Comparison of ENCODE assay signal across 20 cellular contexts in genomic region chr20:61846741-61847419, GRCh38.
DNase-seq lines count a peak whose midpoint lies in the region; ATAC-seq, FAIRE-seq and TF ChIP-seq lines count a peak whose summit lies in the region.
"Had no signal": no experiment of that assay in that cellular context is flagged by ENCODE, and none has a peak within 500 bp of the region (broad histone marks: within the 10 kb centered on the region; RNA-seq: fewer than 3 reads in every experiment).

No MANE protein-coding gene starts in this region.

- TF ChIP-seq POLR2A in sigmoid colon (IDR thresholded peaks at IDR 0.05) (no peak), H54 (IDR thresholded peaks at IDR 0.05; ENCODE audit: low read depth, low read length) (no peak)

- H3K4me3 Mint-ChIP-seq in activated naive CD4-positive, alpha-beta T cell treated with anti-CD3 and anti-CD28 coated beads for 36 hours = no peak overlapping the region
- H3K4me3 Mint-ChIP-seq: CD14-positive monocyte; CD8-positive, alpha-beta T cell had no signal

- H3K4me3 ChIP-seq in mucosa of descending colon (no peak overlapping the region), sigmoid colon (no peak overlapping the region)
- H3K4me3 ChIP-seq: BLaER1 had no signal

- peaks cover 4% of the 10 kb centered on the region for H3K9me3 Mint-ChIP-seq in activated naive CD4-positive, alpha-beta T cell treated with anti-CD3 and anti-CD28 coated beads for 36 hours
- H3K9me3 Mint-ChIP-seq: CD8-positive, alpha-beta T cell had no signal

- H3K4me1 ChIP-seq in mucosa of descending colon (ENCODE audit: low read depth) = no peaks in the 10 kb centered on the region
- no peaks in the 10 kb centered on the region for H3K4me1 ChIP-seq in sigmoid colon

- intact Hi-C loops in left ventricle myocardium superior (cut with micrococcal nuclease) = no loop called here
- intact Hi-C loops in Right ventricle myocardium superior (cut with DNase I) = no loop called here
- intact Hi-C loops in mucosa of descending colon (cut with DNase I, micrococcal nuclease) = no loop called here
- intact Hi-C loops in sigmoid colon (cut with DNase I) = no loop called here
- intact Hi-C loops in activated naive CD4-positive, alpha-beta T cell treated with anti-CD3 and anti-CD28 coated beads for 36 hours (cut with micrococcal nuclease) = no loop called here

- H3K27ac ChIP-seq in sigmoid colon = no peak overlapping the region
- H3K27ac ChIP-seq: BLaER1, HL-60 had no signal

- no peaks in the 10 kb centered on the region for H3K4me1 Mint-ChIP-seq in activated naive CD4-positive, alpha-beta T cell treated with anti-CD3 and anti-CD28 coated beads for 36 hours (ENCODE audit: low read depth)
- H3K4me1 Mint-ChIP-seq: CD14-positive monocyte had no signal

- no peaks in the 10 kb centered on the region for H3K27me3 Mint-ChIP-seq in activated naive CD4-positive, alpha-beta T cell treated with anti-CD3 and anti-CD28 coated beads for 36 hours (ENCODE audit: low read depth)

- FAIRE-seq in H54 (lab: Jason Lieb, UNC) = no peak
- FAIRE-seq: G401.6, GM12891, GM19239, H1 had no signal

- no peak for ATAC-seq in left ventricle myocardium superior
- ATAC-seq in Right ventricle myocardium superior (ENCODE audit: poor library complexity) = no peak
- ATAC-seq in mucosa of descending colon = no peak
- ATAC-seq: CD8-positive, alpha-beta T cell had no signal

- H3K27ac Mint-ChIP-seq in activated naive CD4-positive, alpha-beta T cell treated with anti-CD3 and anti-CD28 coated beads for 36 hours = no peak overlapping the region
- H3K27ac Mint-ChIP-seq: CD14-positive monocyte; CD8-positive, alpha-beta T cell had no signal

- H3K36me3 Mint-ChIP-seq in activated naive CD4-positive, alpha-beta T cell treated with anti-CD3 and anti-CD28 coated beads for 36 hours (ENCODE audit: low read depth) = no peaks in the 10 kb centered on the region
- H3K36me3 Mint-ChIP-seq: CD14-positive monocyte; CD8-positive, alpha-beta T cell had no signal

- CTCF ChIA-PET in activated naive CD4-positive, alpha-beta T cell treated with anti-CD3 and anti-CD28 coated beads for 36 hours (lab: Charles Lee) = no interaction called here

- H3K9me3 ChIP-seq in mucosa of descending colon = no peaks in the 10 kb centered on the region
- no peaks in the 10 kb centered on the region for H3K9me3 ChIP-seq in sigmoid colon
- H3K9me3 ChIP-seq: BLaER1 had no signal

- WGBS in sigmoid colon, 2 donors = 85% methylated on average over 11 of the region's 11 CpGs

- no peak for TF ChIP-seq EP300 in sigmoid colon (IDR thresholded peaks at IDR 0.05)

- DNase-seq in left ventricle myocardium superior (peak; percentile 12), Right ventricle myocardium superior (no peak), mucosa of descending colon (peak in 2 of 3 donors; percentile 6 to 15), sigmoid colon (peak; percentile 43), H54 (ENCODE audit: insufficient read length, low spot score) (no peak)
- no peak for DNase-seq in stimulated activated naive CD4-positive, alpha-beta T cell (lab: John Stamatoyannopoulos, UW)
- DNase-seq in activated naive CD4-positive, alpha-beta T cell treated with anti-CD3 and anti-CD28 coated beads for 36 hours = no peak
- DNase-seq: 8988T; CD8-positive, alpha-beta T cell; DMS 273 treated with DMSO at 0.1 percent for 48 hours; DMS53; HCEC 1CT; IMR-90 had no signal

- H3K36me3 ChIP-seq in mucosa of descending colon (ENCODE audit: low read depth) (no peaks in the 10 kb centered on the region), sigmoid colon (no peaks in the 10 kb centered on the region)
- H3K36me3 ChIP-seq: BLaER1 had no signal

- H3K27me3 ChIP-seq in sigmoid colon = peaks cover 0 to 20% (median 0%) of the 10 kb centered on the region in 3 donors

- TF ChIP-seq CTCF in mucosa of descending colon (IDR thresholded peaks at IDR 0.05) = no peak
- TF ChIP-seq CTCF in sigmoid colon (IDR thresholded peaks at IDR 0.05) = no peak

Comparison
In these comparisons a context has a peak if more than half of its experiments do, and no peak if none do; other contexts are left out.
1. DNase-seq: peak in left ventricle myocardium superior (single experiment), mucosa of descending colon (2 of 3) and sigmoid colon (single experiment); none in Right ventricle myocardium superior (single experiment), stimulated activated naive CD4-positive, alpha-beta T cell (0 of 6), H54 (single experiment) and activated naive CD4-positive, alpha-beta T cell treated with anti-CD3 and anti-CD28 coated beads for 36 hours (single experiment).